1 cellular context compared by ENCODE assay signal in genomic region chr6:5640614-5641013, GRCh38.
TF ChIP-seq lines count a peak whose summit lies in the region.

No MANE protein-coding gene starts in this region.

TF ChIP-seq in HEK293, 187 proteins besides CTCF, POLR2A, EP300 and RAD21 (continued from another document):
- TF ChIP-seq, protein P1, sequence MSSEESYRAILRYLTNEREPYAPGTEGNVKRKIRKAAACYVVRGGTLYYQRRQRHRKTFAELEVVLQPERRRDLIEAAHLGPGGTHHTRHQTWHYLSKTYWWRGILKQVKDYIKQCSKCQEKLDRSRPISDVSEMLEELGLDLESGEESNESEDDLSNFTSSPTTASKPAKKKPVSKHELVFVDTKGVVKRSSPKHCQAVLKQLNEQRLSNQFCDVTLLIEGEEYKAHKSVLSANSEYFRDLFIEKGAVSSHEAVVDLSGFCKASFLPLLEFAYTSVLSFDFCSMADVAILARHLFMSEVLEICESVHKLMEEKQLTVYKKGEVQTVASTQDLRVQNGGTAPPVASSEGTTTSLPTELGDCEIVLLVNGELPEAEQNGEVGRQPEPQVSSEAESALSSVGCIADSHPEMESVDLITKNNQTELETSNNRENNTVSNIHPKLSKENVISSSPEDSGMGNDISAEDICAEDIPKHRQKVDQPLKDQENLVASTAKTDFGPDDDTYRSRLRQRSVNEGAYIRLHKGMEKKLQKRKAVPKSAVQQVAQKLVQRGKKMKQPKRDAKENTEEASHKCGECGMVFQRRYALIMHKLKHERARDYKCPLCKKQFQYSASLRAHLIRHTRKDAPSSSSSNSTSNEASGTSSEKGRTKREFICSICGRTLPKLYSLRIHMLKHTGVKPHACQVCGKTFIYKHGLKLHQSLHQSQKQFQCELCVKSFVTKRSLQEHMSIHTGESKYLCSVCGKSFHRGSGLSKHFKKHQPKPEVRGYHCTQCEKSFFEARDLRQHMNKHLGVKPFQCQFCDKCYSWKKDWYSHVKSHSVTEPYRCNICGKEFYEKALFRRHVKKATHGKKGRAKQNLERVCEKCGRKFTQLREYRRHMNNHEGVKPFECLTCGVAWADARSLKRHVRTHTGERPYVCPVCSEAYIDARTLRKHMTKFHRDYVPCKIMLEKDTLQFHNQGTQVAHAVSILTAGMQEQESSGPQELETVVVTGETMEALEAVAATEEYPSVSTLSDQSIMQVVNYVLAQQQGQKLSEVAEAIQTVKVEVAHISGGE (tag by site-specific recombination; conservative IDR thresholded peaks at IDR 0.05; ENCODE audit: low read depth) = no peak
- no peak for TF ChIP-seq ZNF112 (tag by site-specific recombination; IDR thresholded peaks at IDR 0.05)
- TF ChIP-seq PRDM2 (tag by site-specific recombination; IDR thresholded peaks at IDR 0.05; ENCODE audit: borderline replicate concordance) = no peak
TF ChIP-seq in HEK293: peak in this region for 1.
